In genomic region chr17:49635121-49635520, GRCh38 we compare ENCODE assay signal across 3 cellular contexts.
TF ChIP-seq lines count a peak whose summit lies in the region.

No MANE protein-coding gene starts in this region.

TF ChIP-seq in SK-N-SH, 30 proteins besides CTCF, POLR2A, EP300 and RAD21:
- no peak for TF ChIP-seq TEAD4 (IDR thresholded peaks at IDR 0.05; ENCODE audit: borderline replicate concordance, insufficient read depth)
- TF ChIP-seq JUND (IDR thresholded peaks at IDR 0.05): no peak
- TF ChIP-seq TAF1 (IDR thresholded peaks at IDR 0.05; ENCODE audit: borderline replicate concordance, low read depth, low read length): no peak
- no peak for TF ChIP-seq IRF3 (IDR thresholded peaks at IDR 0.05; ENCODE audit: low read depth, low read length)
- no peak for TF ChIP-seq ZBTB33 (IDR thresholded peaks at IDR 0.05; ENCODE audit: borderline replicate concordance, low read depth)
- no peak for TF ChIP-seq PBX3 (IDR thresholded peaks at IDR 0.05)
- no peak for TF ChIP-seq MXI1 (IDR thresholded peaks at IDR 0.05; ENCODE audit: low read depth, low read length)
- no peak for TF ChIP-seq FOXJ3 (CRISPR knock-in tag; IDR thresholded peaks at IDR 0.05)
- no peak for TF ChIP-seq GATA2 (CRISPR knock-in tag; IDR thresholded peaks at IDR 0.05)
- TF ChIP-seq RFX5 (IDR thresholded peaks at IDR 0.05; ENCODE audit: low read length): no peak
- no peak for TF ChIP-seq FOXM1 (IDR thresholded peaks at IDR 0.05; ENCODE audit: low read depth)
- no peak for TF ChIP-seq POLR2AphosphoS5 (IDR thresholded peaks at IDR 0.05; ENCODE audit: low read depth, low read length)
- no peak for TF ChIP-seq MEF2A (IDR thresholded peaks at IDR 0.05; ENCODE audit: borderline replicate concordance, low read depth)

TF ChIP-seq in SK-N-SH treated with all-trans-retinoic acid at 6 μM for 48 hours, 23 proteins besides CTCF, POLR2A, EP300 and RAD21 (continued from another document):
- TF ChIP-seq ZNF8 (CRISPR knock-in tag; IDR thresholded peaks at IDR 0.05) (no peak), ESRRG (CRISPR knock-in tag; IDR thresholded peaks at IDR 0.05) (no peak), ZFP30 (CRISPR knock-in tag; IDR thresholded peaks at IDR 0.05) (no peak), ZFP3 (CRISPR knock-in tag; IDR thresholded peaks at IDR 0.05) (no peak), CSRNP3 (CRISPR knock-in tag; IDR thresholded peaks at IDR 0.05) (no peak), CSDC2 (CRISPR knock-in tag; IDR thresholded peaks at IDR 0.05) (no peak), BACH2 (CRISPR knock-in tag; IDR thresholded peaks at IDR 0.05; ENCODE audit: borderline replicate concordance) (no peak), ARNTL (CRISPR knock-in tag; IDR thresholded peaks at IDR 0.05; ENCODE audit: borderline replicate concordance, low read depth) (no peak), ZC3H10 (CRISPR knock-in tag; IDR thresholded peaks at IDR 0.05) (no peak), RARB (CRISPR knock-in tag; IDR thresholded peaks at IDR 0.05) (no peak), ZNF70 (CRISPR knock-in tag; IDR thresholded peaks at IDR 0.05) (no peak)
- TF ChIP-seq, protein P1, sequence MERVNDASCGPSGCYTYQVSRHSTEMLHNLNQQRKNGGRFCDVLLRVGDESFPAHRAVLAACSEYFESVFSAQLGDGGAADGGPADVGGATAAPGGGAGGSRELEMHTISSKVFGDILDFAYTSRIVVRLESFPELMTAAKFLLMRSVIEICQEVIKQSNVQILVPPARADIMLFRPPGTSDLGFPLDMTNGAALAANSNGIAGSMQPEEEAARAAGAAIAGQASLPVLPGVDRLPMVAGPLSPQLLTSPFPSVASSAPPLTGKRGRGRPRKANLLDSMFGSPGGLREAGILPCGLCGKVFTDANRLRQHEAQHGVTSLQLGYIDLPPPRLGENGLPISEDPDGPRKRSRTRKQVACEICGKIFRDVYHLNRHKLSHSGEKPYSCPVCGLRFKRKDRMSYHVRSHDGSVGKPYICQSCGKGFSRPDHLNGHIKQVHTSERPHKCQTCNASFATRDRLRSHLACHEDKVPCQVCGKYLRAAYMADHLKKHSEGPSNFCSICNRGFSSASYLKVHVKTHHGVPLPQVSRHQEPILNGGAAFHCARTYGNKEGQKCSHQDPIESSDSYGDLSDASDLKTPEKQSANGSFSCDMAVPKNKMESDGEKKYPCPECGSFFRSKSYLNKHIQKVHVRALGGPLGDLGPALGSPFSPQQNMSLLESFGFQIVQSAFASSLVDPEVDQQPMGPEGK (CRISPR knock-in tag; IDR thresholded peaks at IDR 0.05; ENCODE audit: borderline replicate concordance): no peak
- TF ChIP-seq, protein P2, sequence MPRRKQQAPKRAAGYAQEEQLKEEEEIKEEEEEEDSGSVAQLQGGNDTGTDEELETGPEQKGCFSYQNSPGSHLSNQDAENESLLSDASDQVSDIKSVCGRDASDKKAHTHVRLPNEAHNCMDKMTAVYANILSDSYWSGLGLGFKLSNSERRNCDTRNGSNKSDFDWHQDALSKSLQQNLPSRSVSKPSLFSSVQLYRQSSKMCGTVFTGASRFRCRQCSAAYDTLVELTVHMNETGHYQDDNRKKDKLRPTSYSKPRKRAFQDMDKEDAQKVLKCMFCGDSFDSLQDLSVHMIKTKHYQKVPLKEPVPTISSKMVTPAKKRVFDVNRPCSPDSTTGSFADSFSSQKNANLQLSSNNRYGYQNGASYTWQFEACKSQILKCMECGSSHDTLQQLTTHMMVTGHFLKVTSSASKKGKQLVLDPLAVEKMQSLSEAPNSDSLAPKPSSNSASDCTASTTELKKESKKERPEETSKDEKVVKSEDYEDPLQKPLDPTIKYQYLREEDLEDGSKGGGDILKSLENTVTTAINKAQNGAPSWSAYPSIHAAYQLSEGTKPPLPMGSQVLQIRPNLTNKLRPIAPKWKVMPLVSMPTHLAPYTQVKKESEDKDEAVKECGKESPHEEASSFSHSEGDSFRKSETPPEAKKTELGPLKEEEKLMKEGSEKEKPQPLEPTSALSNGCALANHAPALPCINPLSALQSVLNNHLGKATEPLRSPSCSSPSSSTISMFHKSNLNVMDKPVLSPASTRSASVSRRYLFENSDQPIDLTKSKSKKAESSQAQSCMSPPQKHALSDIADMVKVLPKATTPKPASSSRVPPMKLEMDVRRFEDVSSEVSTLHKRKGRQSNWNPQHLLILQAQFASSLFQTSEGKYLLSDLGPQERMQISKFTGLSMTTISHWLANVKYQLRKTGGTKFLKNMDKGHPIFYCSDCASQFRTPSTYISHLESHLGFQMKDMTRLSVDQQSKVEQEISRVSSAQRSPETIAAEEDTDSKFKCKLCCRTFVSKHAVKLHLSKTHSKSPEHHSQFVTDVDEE (CRISPR knock-in tag; IDR thresholded peaks at IDR 0.05): no peak
TF ChIP-seq in SK-N-SH treated with all-trans-retinoic acid at 6 μM for 48 hours: peak in this region for 0.

TF ChIP-seq in WTC11, 78 proteins besides CTCF, POLR2A, EP300 and RAD21:
- no peak for TF ChIP-seq ZSCAN18 (CRISPR knock-in tag; IDR thresholded peaks at IDR 0.05)
- TF ChIP-seq ZMAT4 (CRISPR knock-in tag; IDR thresholded peaks at IDR 0.05): no peak
- TF ChIP-seq PRDM15 (CRISPR knock-in tag; IDR thresholded peaks at IDR 0.05): no peak
- TF ChIP-seq NFYB (CRISPR knock-in tag; conservative IDR thresholded peaks at IDR 0.05; ENCODE audit: low read depth): no peak
- TF ChIP-seq ATF1 (CRISPR knock-in tag; IDR thresholded peaks at IDR 0.05): no peak
- no peak for TF ChIP-seq SOX15 (CRISPR knock-in tag; IDR thresholded peaks at IDR 0.05)
- TF ChIP-seq TEAD4 (CRISPR knock-in tag; IDR thresholded peaks at IDR 0.05): no peak
- no peak for TF ChIP-seq CBFB (CRISPR knock-in tag; IDR thresholded peaks at IDR 0.05; ENCODE audit: low read depth)
- TF ChIP-seq, protein P3, sequence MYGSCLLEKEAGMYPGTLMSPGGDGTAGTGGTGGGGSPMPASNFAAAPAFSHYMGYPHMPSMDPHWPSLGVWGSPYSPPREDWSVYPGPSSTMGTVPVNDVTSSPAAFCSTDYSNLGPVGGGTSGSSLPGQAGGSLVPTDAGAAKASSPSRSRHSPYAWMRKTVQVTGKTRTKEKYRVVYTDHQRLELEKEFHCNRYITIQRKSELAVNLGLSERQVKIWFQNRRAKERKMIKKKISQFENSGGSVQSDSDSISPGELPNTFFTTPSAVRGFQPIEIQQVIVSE (CRISPR knock-in tag; IDR thresholded peaks at IDR 0.05; ENCODE audit: borderline replicate concordance): no peak
- TF ChIP-seq PRRX2 (CRISPR knock-in tag; IDR thresholded peaks at IDR 0.05): no peak
- no peak for TF ChIP-seq USF2 (CRISPR knock-in tag; IDR thresholded peaks at IDR 0.05)
